In genomic region chr6:3406362-3406809, GRCh38 we compare ENCODE assay signal across 20 cellular contexts. TPM values are rescaled to one million over a fixed set of nuclear protein-coding genes. Genes with fewer than 3 reads are reported as not detected.
DNase-seq lines count a peak whose midpoint lies in the region; ATAC-seq, FAIRE-seq and TF ChIP-seq lines count a peak whose summit lies in the region.
"Had no signal": no experiment of that assay in that cellular context is flagged by ENCODE, and none has a peak within 500 bp of the region (broad histone marks: within the 10 kb centered on the region; RNA-seq: fewer than 3 reads in every experiment).

No MANE protein-coding gene starts in this region.

- ATAC-seq in omental fat pad (ENCODE audit: low FRiP score), result peak; percentile 10
- ATAC-seq in aorta (ENCODE audit: low FRiP score), result peak; percentile 52
- ATAC-seq in HG03442 (IDR thresholded peaks at IDR 0.05; ENCODE audit: unreplicated experiment), result no peak
- ATAC-seq: effector memory CD8-positive, alpha-beta T cell; natural killer cell had no signal

- no peaks in the 10 kb centered on the region for H3K27me3 ChIP-seq in Peyer's patch
- no peaks in the 10 kb centered on the region for H3K27me3 ChIP-seq in aorta (ENCODE audit: control insufficient read depth in 1 of 2, insufficient read depth in 2 of 2, low read length in 1 of 2)
- H3K27me3 ChIP-seq: ascending aorta, suprapubic skin had no signal

- TF ChIP-seq CTCF in Peyer's patch (IDR thresholded peaks at IDR 0.05) (no peak), fibroblast of mammary gland (conservative IDR thresholded peaks at IDR 0.05; ENCODE audit: control insufficient read depth, insufficient read depth, low read depth, low read length) (no peak), omental fat pad (IDR thresholded peaks at IDR 0.05) (no peak)

- no peaks in the 10 kb centered on the region for H3K36me3 ChIP-seq in Peyer's patch
- H3K36me3 ChIP-seq in aorta (ENCODE audit: control insufficient read depth in 1 of 2, insufficient read depth in 2 of 2, low read length in 1 of 2), result peaks cover 0 to 2% of the 10 kb centered on the region in 2 donors
- H3K36me3 ChIP-seq: ascending aorta had no signal

- H3K4me3 ChIP-seq in Peyer's patch (no peak overlapping the region), fibroblast of mammary gland (ENCODE audit: control insufficient read depth, low read depth, low read length) (no peak overlapping the region), aorta (ENCODE audit: low read length in 2 of 2) (no peak overlapping the region)
- H3K4me3 ChIP-seq: ascending aorta, suprapubic skin had no signal

- 79 to 85% methylated on average over 9 of the region's 9 CpGs for WGBS in aorta, 2 donors

- intact Hi-C loops in aorta (cut with DNase I), result loop anchor here in 1 of 2 donors (10.0 kb wide), 2 partner anchors 122 to 608 kb away; no protein-coding TSS in a partner anchor

- no peak for DNase-seq in Peyer's patch
- DNase-seq in fibroblast of mammary gland (ENCODE audit: low read depth), result peak; percentile 23
- no peak for DNase-seq in omental fat pad (ENCODE audit: low spot score)
- DNase-seq in aorta, result no peak
- DNase-seq in GM12891 (ENCODE audit: insufficient read length, low spot score), result no peak
- DNase-seq in hypothalamus (lab: John Stamatoyannopoulos, UW), result no peak
- DNase-seq: activated CD4-positive, alpha-beta T cell treated with anti-CD3 and anti-CD28 coated beads, Interleukin-2, amount 50 U/mL, for 4 hours; activated naive CD4-positive, alpha-beta T cell treated with anti-CD3 and anti-CD28 coated beads for 36 hours; COR-L47; effector memory CD8-positive, alpha-beta T cell; GOT3; kidney; natural killer cell; NCI-H1417; NCI-H524 treated with DMSO at 0.1 percent for 48 hours; SIG-M5; stimulated activated CD8-positive, alpha-beta memory T cell treated with anti-CD3 and anti-CD28 coated beads, Interleukin-4, amount 100 ng/mL, for 48 hours had no signal

- TF ChIP-seq POLR2A in Peyer's patch (IDR thresholded peaks at IDR 0.05) (no peak), GM12891 (IDR thresholded peaks at IDR 0.05; ENCODE audit: low read depth, low read length) (no peak)

- H3K4me1 ChIP-seq in Peyer's patch, result peaks cover 0 to 62% (median 4%) of the 10 kb centered on the region in 4 donors
- no peaks in the 10 kb centered on the region for H3K4me1 ChIP-seq in aorta (ENCODE audit: control insufficient read depth in 1 of 2, insufficient read depth in 2 of 2, low read length in 2 of 2)

- FAIRE-seq in GM12891 (lab: Jason Lieb, UNC), result no peak
- FAIRE-seq: kidney had no signal

- H3K27ac ChIP-seq in Peyer's patch (peak overlapping the region in 3 of 4 donors; percentile 34 to 63 (median 40)), aorta (ENCODE audit: low read depth in 1 of 2, low read length in 2 of 2) (no peak overlapping the region)
- H3K27ac ChIP-seq: ascending aorta, suprapubic skin had no signal

- no peaks in the 10 kb centered on the region for H3K9me3 ChIP-seq in Peyer's patch
- no peaks in the 10 kb centered on the region for H3K9me3 ChIP-seq in aorta (ENCODE audit: control insufficient read depth, low read length)
- H3K9me3 ChIP-seq: ascending aorta, suprapubic skin had no signal

TF ChIP-seq in GM12891, 5 proteins besides CTCF, POLR2A, EP300 and RAD21:
- TF ChIP-seq POLR2AphosphoS5 (IDR thresholded peaks at IDR 0.05; ENCODE audit: low read depth, low read length) (no peak), TAF1 (IDR thresholded peaks at IDR 0.05; ENCODE audit: low read depth, low read length) (no peak), PAX5 (IDR thresholded peaks at IDR 0.05; ENCODE audit: insufficient read depth, low read length, severe bottlenecking) (no peak), POU2F2 (IDR thresholded peaks at IDR 0.05; ENCODE audit: low read depth, low read length) (no peak), SPI1 (IDR thresholded peaks at IDR 0.05; ENCODE audit: low read depth, low read length) (no peak)

RNA-seq across cellular contexts. Expression of gene SLC22A23, which starts 50.5 kb away (rescaled TPM):
- 100 to 1,000 TPM in 2 of 4 donors, 10 to 100 TPM in 2; 22.3 to 145 (median 91.6) TPM for total RNA-seq in Peyer's patch
- total RNA-seq in omental fat pad, result 10 to 100 TPM in 3 of 4 donors, 1 to 10 TPM in 1; 8.3 to 22.5 (median 12.8) TPM
- 1 to 10 TPM; 6.0 to 9.4 TPM for total RNA-seq in aorta
- 1 to 10 TPM; 1.5 to 2.6 TPM for polyA plus RNA-seq in aorta
- polyA plus RNA-seq in GM12891 (2012; ENCODE audit: low read depth, missing spikeins), result 2.4 TPM

Comparison
In these comparisons a context has a peak if more than half of its experiments do, and no peak if none do; other contexts are left out.
1. H3K27ac ChIP-seq: peak in Peyer's patch (3 of 4); none in aorta (0 of 2).